In genomic region chr4:123930971-123931370, GRCh38 we compare ENCODE assay signal across 19 cellular contexts.
DNase-seq lines count a peak whose midpoint lies in the region; ATAC-seq, FAIRE-seq and TF ChIP-seq lines count a peak whose summit lies in the region.
"Had no signal": no experiment of that assay in that cellular context is flagged by ENCODE, and none has a peak within 500 bp of the region (broad histone marks: within the 10 kb centered on the region; RNA-seq: fewer than 3 reads in every experiment).

No MANE protein-coding gene starts in this region.

- no peak for FAIRE-seq in bronchial epithelial cell (lab: Jason Lieb, UNC)
- FAIRE-seq: A204.1, HTR-8/SVneo had no signal

- 63% methylated on average over 1 of the region's 1 CpG for WGBS in right cardiac atrium

- H3K9me3 ChIP-seq in right cardiac atrium (ENCODE audit: control insufficient read depth, low read length), result no peaks in the 10 kb centered on the region
- H3K9me3 ChIP-seq: BLaER1, Peyer's patch had no signal

- TF ChIP-seq CTCF in bronchial epithelial cell (IDR thresholded peaks at IDR 0.05; ENCODE audit: insufficient read depth, low read length, severe bottlenecking), result no peak
- no peak for TF ChIP-seq CTCF in fibroblast of pulmonary artery (IDR thresholded peaks at IDR 0.05; ENCODE audit: low read length, missing control alignments)

- no peak overlapping the region for H3K4me3 ChIP-seq in right cardiac atrium (ENCODE audit: low read length)
- H3K4me3 ChIP-seq in bronchial epithelial cell (ENCODE audit: low read depth, low read length), result no peak overlapping the region
- H3K4me3 ChIP-seq in fibroblast of pulmonary artery (replicated peaks; ENCODE audit: low read depth, low read length), result no peak overlapping the region
- H3K4me3 ChIP-seq: BLaER1, Peyer's patch had no signal

- peak; percentile 38 to 50 for ATAC-seq in right cardiac atrium
- ATAC-seq: CD8-positive, alpha-beta T cell had no signal

- no peaks in the 10 kb centered on the region for H3K4me1 ChIP-seq in right cardiac atrium (ENCODE audit: control insufficient read depth, insufficient read depth, low read length)
- H3K4me1 ChIP-seq: BLaER1, Peyer's patch had no signal

- intact Hi-C loops in right cardiac atrium (cut with DNase I), result no loop called here
- intact Hi-C loops in cardiac septum (cut with DNase I), result no loop called here

- H3K36me3 ChIP-seq in bronchial epithelial cell (ENCODE audit: control insufficient read depth, insufficient read depth, low read length), result no peaks in the 10 kb centered on the region
- H3K36me3 ChIP-seq: BLaER1, Peyer's patch had no signal

- no peaks in the 10 kb centered on the region for H3K27me3 ChIP-seq in right cardiac atrium (ENCODE audit: control insufficient read depth, insufficient read depth)
- H3K27me3 ChIP-seq in bronchial epithelial cell (ENCODE audit: control insufficient read depth, insufficient read depth, low read length), result no peaks in the 10 kb centered on the region
- H3K27me3 ChIP-seq: BLaER1, Peyer's patch had no signal

- H3K27ac ChIP-seq in right cardiac atrium (ENCODE audit: low read length), result no peak overlapping the region
- H3K27ac ChIP-seq: BLaER1, HL-60, Peyer's patch had no signal

- DNase-seq in right cardiac atrium (no peak), cardiac septum (ENCODE audit: low spot score) (no peak), bronchial epithelial cell (ENCODE audit: low read depth) (peak; percentile 29), fibroblast of pulmonary artery (ENCODE audit: low read depth) (peak; percentile 44), DMS79 treated with DMSO at 0.1 percent for 48 hours (lab: John Stamatoyannopoulos, UW) (no peak), germinal center (ENCODE audit: low spot score) (no peak), NCI-H748 (lab: John Stamatoyannopoulos, UW; ENCODE audit: unreplicated experiment) (no peak)
- DNase-seq: CD8-positive, alpha-beta T cell; DMS53; H7; Kasumi-1; NCI-H1105; NCI-H748 treated with DMSO at 0.1 percent for 48 hours; NK-92 treated with Interleukin-12 subunit alpha and Interleukin-12 subunit beta, amount 100 ng/mL, for 24 hours; Peyer's patch had no signal

Comparison
In these comparisons a context has a peak if more than half of its experiments do, and no peak if none do; other contexts are left out.
1. DNase-seq: peak in bronchial epithelial cell (single experiment) and fibroblast of pulmonary artery (single experiment); none in right cardiac atrium (0 of 3), cardiac septum (single experiment), DMS79 treated with DMSO at 0.1 percent for 48 hours (single experiment), germinal center (single experiment) and NCI-H748 (single experiment).